In the genomic region with DNA sequence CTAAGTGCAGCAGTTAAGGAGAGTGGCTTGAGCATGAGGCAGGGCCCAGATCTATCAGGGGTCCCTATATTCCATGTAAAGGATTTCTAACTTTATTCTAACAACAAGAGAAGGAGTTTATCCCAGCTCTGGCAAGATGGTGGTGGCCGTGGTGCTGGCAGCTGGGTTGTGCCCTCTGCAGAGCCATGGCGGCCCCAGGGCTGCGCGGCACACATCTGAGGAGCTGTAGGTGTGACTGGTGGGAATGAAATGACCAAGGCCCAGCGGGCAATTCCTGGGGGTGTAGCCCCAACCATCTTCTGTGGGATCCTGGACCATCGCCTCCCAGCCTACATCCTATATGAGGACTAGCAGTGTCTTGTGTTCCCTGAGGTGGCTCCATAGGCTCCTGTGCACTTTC, we compare ENCODE assay signal across 29 cellular contexts.
"Had no signal": no experiment of that assay in that cellular context is flagged by ENCODE, and none has a peak within 500 bp of the region (broad histone marks: within the 10 kb centered on the region; RNA-seq: fewer than 3 reads in every experiment).

No MANE protein-coding gene starts in this region.

- DNase-seq: colonic mucosa; cortex of kidney; dermis blood vessel endothelial cell; dorsolateral prefrontal cortex; effector CD4-positive, alpha-beta T cell; effector CD8-positive, alpha-beta T cell; effector memory CD4-positive, alpha-beta T cell; effector memory CD8-positive, alpha-beta T cell; endodermal cell; erythroblast; esophagus squamous epithelium; foreskin fibroblast; foreskin keratinocyte; foreskin melanocyte; gastrocnemius medialis; glutamatergic neuron; head of caudate nucleus; heart left ventricle; heart right ventricle had no signal

- H3K36me3 ChIP-seq: colonic mucosa, esophagus muscularis mucosa, esophagus squamous epithelium, gastrocnemius medialis, gastroesophageal sphincter, heart left ventricle, heart right ventricle had no signal

- H3K27me3 ChIP-seq: colonic mucosa, dorsolateral prefrontal cortex, esophagus muscularis mucosa, esophagus squamous epithelium, foreskin keratinocyte, gastrocnemius medialis, gastroesophageal sphincter, heart left ventricle, heart right ventricle had no signal

- FAIRE-seq: colon, endometrium, endothelial cell of umbilical vein, frontal cortex had no signal

- H3K4me3 ChIP-seq: colonic mucosa, coronary artery, dorsolateral prefrontal cortex, esophagus muscularis mucosa, esophagus squamous epithelium, gastrocnemius medialis, gastroesophageal sphincter, heart left ventricle, heart right ventricle had no signal

- H3K4me1 ChIP-seq: colonic mucosa, esophagus muscularis mucosa, esophagus squamous epithelium, foreskin keratinocyte, gastrocnemius medialis, gastroesophageal sphincter, heart left ventricle, heart right ventricle had no signal

- H3K27ac ChIP-seq: colonic mucosa, coronary artery, dorsolateral prefrontal cortex, epithelial cell of prostate, esophagus muscularis mucosa, esophagus squamous epithelium, foreskin keratinocyte, gastrocnemius medialis, gastroesophageal sphincter, heart left ventricle, heart right ventricle had no signal

- H3K9me3 Mint-ChIP-seq: dendritic cell treated with granulocyte-macrophage colony-stimulating factor and Interleukin-4, amounts not matched to agents 40 ng/mL and 50 ng/mL, for 4 days; endodermal cell had no signal

- H3K9me3 ChIP-seq: colonic mucosa, esophagus muscularis mucosa, esophagus squamous epithelium, gastrocnemius medialis, gastroesophageal sphincter, heart left ventricle, heart right ventricle had no signal

- ATAC-seq: effector memory CD8-positive, alpha-beta T cell; esophagus mucosa; foreskin keratinocyte; gastrocnemius medialis; gastroesophageal sphincter; heart left ventricle; heart right ventricle had no signal

- H3K4me3 Mint-ChIP-seq: dendritic cell treated with granulocyte-macrophage colony-stimulating factor and Interleukin-4, amounts not matched to agents 40 ng/mL and 50 ng/mL, for 4 days; effector memory CD8-positive, alpha-beta T cell; endodermal cell had no signal

- H3K27me3 Mint-ChIP-seq: dendritic cell treated with granulocyte-macrophage colony-stimulating factor and Interleukin-4, amounts not matched to agents 40 ng/mL and 50 ng/mL, for 4 days; effector memory CD8-positive, alpha-beta T cell had no signal

- H3K27ac Mint-ChIP-seq: dendritic cell treated with granulocyte-macrophage colony-stimulating factor and Interleukin-4, amounts not matched to agents 40 ng/mL and 50 ng/mL, for 4 days; effector memory CD8-positive, alpha-beta T cell; endodermal cell had no signal
